Comparison of ENCODE assay signal across 13 cellular contexts in the genomic region with DNA sequence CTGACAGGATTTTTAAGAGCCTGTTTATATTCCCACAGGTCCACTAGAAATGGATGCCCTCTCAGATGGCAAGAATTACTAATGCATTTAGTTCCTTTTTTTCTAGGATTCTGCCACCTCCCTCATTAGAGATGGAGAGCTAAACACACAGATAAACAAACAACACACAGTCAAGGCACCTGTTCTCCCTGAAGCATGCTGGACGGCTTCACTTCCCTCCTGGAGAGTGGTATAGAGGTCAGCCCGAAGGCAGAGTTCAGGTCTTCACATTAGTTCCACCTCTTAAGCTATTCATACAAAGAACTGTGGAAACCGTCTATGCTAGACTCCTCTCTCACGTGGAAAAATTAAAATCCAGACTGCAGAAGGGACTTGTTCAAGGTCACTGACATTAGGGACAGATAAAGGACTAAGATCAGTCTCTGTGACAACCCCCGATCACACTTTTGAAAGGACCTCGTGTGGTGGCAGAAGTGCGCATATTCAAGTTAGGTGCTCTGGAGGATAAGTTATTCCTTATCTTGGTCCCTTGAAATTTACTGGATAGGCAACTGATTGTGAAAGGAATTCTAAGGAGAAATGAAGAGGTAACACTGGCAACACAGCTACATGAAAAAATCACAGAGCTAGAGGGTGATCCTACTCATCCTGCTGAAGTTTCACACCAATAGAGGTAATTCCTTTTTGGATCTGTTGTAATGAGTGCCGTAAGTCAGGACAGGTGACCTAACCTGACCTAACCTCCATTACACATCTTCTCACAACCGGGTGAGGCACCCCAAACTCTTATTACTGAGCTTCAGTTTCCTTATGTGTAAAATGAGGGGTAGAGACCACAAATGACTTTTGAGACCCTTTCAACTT.
A peak's percentile ranks its signal among the peaks of the same experiment; 100 is the strongest.
DNase-seq lines count a peak whose midpoint lies in the region; ATAC-seq and TF ChIP-seq lines count a peak whose summit lies in the region.
"Had no signal": no experiment of that assay in that cellular context is flagged by ENCODE, and none has a peak within 500 bp of the region (broad histone marks: within the 10 kb centered on the region; RNA-seq: fewer than 3 reads in every experiment).

No MANE protein-coding gene starts in this region.

- H3K4me3 ChIP-seq in NB4 (ENCODE audit: low read depth, low read length) (no peak overlapping the region), foreskin fibroblast (ENCODE audit: low read depth in 1 of 2, low read length in 2 of 2) (no peak overlapping the region), tibial nerve (no peak overlapping the region)

- peaks cover 0 to 69% (median 4%) of the 10 kb centered on the region in 4 donors for H3K4me1 ChIP-seq in tibial nerve
- H3K4me1 ChIP-seq in foreskin keratinocyte, result peaks cover 30% of the 10 kb centered on the region

- no peaks in the 10 kb centered on the region for H3K36me3 ChIP-seq in tibial nerve
- H3K36me3 ChIP-seq: BE2C had no signal

- TF ChIP-seq POLR2A in NB4 (IDR thresholded peaks at IDR 0.05; ENCODE audit: extremely low read depth, insufficient read length) (no peak), tibial nerve (IDR thresholded peaks at IDR 0.05) (no peak)

- H3K4me1 Mint-ChIP-seq in activated T-cell treated with anti-CD3 and anti-CD28 coated beads, Interleukin-2, amount 50 U/mL, for 4 hours (ENCODE audit: low read depth), result peaks cover 15% of the 10 kb centered on the region
- H3K4me1 Mint-ChIP-seq in stimulated activated naive B cell treated with anti-CD40 and anti-IgM and Interleukin-4, amounts not matched to agents 10 μg/mL and 1 μg/mL and 100 μg/mL, for 72 hours, result peaks cover 16 to 36% of the 10 kb centered on the region in 2 donors

- H3K27me3 ChIP-seq in tibial nerve (no peaks in the 10 kb centered on the region), foreskin keratinocyte (no peaks in the 10 kb centered on the region)
- H3K27me3 ChIP-seq: BE2C had no signal

- H3K27me3 Mint-ChIP-seq in activated T-cell treated with anti-CD3 and anti-CD28 coated beads, Interleukin-2, amount 50 U/mL, for 4 hours (ENCODE audit: low read depth), result peaks cover 3% of the 10 kb centered on the region
- no peaks in the 10 kb centered on the region for H3K27me3 Mint-ChIP-seq in stimulated activated naive B cell treated with anti-CD40 and anti-IgM and Interleukin-4, amounts not matched to agents 10 μg/mL and 1 μg/mL and 100 μg/mL, for 72 hours
- H3K27me3 Mint-ChIP-seq: brain had no signal

- peak; percentile 60 to 67 for ATAC-seq in activated T-cell treated with anti-CD3 and anti-CD28 coated beads, Interleukin-2, amount 50 U/mL, for 4 hours
- ATAC-seq in HG02642 (IDR thresholded peaks at IDR 0.05; ENCODE audit: poor library complexity, unreplicated experiment), result peak; percentile 36
- ATAC-seq in stimulated activated naive B cell treated with anti-CD40 and anti-IgM and Interleukin-4, amounts not matched to agents 10 μg/mL and 1 μg/mL and 100 μg/mL, for 72 hours (replicated peaks), result peak; percentile 36 to 48
- no peak for ATAC-seq in foreskin keratinocyte

- no peaks in the 10 kb centered on the region for H3K36me3 Mint-ChIP-seq in activated T-cell treated with anti-CD3 and anti-CD28 coated beads, Interleukin-2, amount 50 U/mL, for 4 hours (ENCODE audit: insufficient read depth)
- H3K36me3 Mint-ChIP-seq in stimulated activated naive B cell treated with anti-CD40 and anti-IgM and Interleukin-4, amounts not matched to agents 10 μg/mL and 1 μg/mL and 100 μg/mL, for 72 hours, result no peaks in the 10 kb centered on the region
- H3K36me3 Mint-ChIP-seq: brain had no signal

- no peaks in the 10 kb centered on the region for H3K9me3 Mint-ChIP-seq in activated T-cell treated with anti-CD3 and anti-CD28 coated beads, Interleukin-2, amount 50 U/mL, for 4 hours
- H3K9me3 Mint-ChIP-seq in stimulated activated naive B cell treated with anti-CD40 and anti-IgM and Interleukin-4, amounts not matched to agents 10 μg/mL and 1 μg/mL and 100 μg/mL, for 72 hours, result no peaks in the 10 kb centered on the region
- H3K9me3 Mint-ChIP-seq: brain had no signal

- peak overlapping the region; percentile 43 for H3K27ac Mint-ChIP-seq in stimulated activated naive B cell treated with anti-CD40 and anti-IgM and Interleukin-4, amounts not matched to agents 10 μg/mL and 1 μg/mL and 100 μg/mL, for 72 hours

- H3K9me3 ChIP-seq in tibial nerve, result no peaks in the 10 kb centered on the region
- H3K9me3 ChIP-seq: BE2C had no signal

- TF ChIP-seq CTCF in NB4 (IDR thresholded peaks at IDR 0.05; ENCODE audit: low read depth, low read length) (no peak), foreskin fibroblast (IDR thresholded peaks at IDR 0.05; ENCODE audit: low read depth, low read length) (no peak), tibial nerve (IDR thresholded peaks at IDR 0.05) (no peak), foreskin keratinocyte (conservative IDR thresholded peaks at IDR 0.05) (no peak)

- WGBS in tibial nerve, 2 donors, result 62 to 72% methylated on average over 9 of the region's 9 CpGs

- no peak for DNase-seq in activated T-cell treated with anti-CD3 and anti-CD28 coated beads, Interleukin-2, amount 50 U/mL, for 4 hours
- DNase-seq in activated T-cell treated with anti-CD3 and anti-CD28 coated beads, Interleukin-2, amount 50 U/mL, for 1 hour, result no peak
- DNase-seq in NB4 (ENCODE audit: low read depth), result peak; percentile 40
- DNase-seq in stimulated activated naive B cell treated with anti-CD40 and anti-IgM and Interleukin-4, amounts not matched to agents 10 μg/mL and 1 μg/mL and 100 μg/mL, for 72 hours, result no peak
- no peak for DNase-seq in foreskin fibroblast
- no peak for DNase-seq in tibial nerve (ENCODE audit: low spot score in 2 of 2)
- DNase-seq in foreskin keratinocyte, result no peak
- DNase-seq: BE2C, Right ventricle myocardium superior, small intestine had no signal

- no peak overlapping the region for H3K4me3 Mint-ChIP-seq in activated T-cell treated with anti-CD3 and anti-CD28 coated beads, Interleukin-2, amount 50 U/mL, for 4 hours
- H3K4me3 Mint-ChIP-seq in stimulated activated naive B cell treated with anti-CD40 and anti-IgM and Interleukin-4, amounts not matched to agents 10 μg/mL and 1 μg/mL and 100 μg/mL, for 72 hours, result no peak overlapping the region
- H3K4me3 Mint-ChIP-seq: brain had no signal

- TF ChIP-seq EP300 in tibial nerve (IDR thresholded peaks at IDR 0.05), result no peak

- H3K27ac ChIP-seq in tibial nerve (peak overlapping the region in 2 of 4 donors; percentile 31 to 62), foreskin keratinocyte (no peak overlapping the region)
- H3K27ac ChIP-seq: HL-60 had no signal
